In the genomic region with DNA sequence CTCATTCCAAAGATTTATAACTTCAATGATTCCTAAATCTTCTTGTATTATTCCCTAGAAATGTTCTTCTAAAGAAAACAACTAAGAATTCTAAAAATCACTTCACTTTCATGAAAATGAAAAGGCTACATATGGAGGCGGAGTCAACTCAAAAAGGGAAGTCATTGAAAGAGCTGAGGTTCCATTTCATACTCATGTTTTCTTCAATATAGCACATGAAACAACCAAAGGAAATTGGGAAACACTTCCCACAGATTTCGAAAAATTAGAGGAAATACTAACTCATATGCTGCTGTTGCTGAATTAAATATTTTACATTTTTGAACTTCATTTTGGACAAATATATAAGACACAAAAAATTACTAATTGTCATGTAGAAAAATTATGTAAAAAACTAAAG, we compare ENCODE assay signal across 15 cellular contexts. TPM values are rescaled to one million over a fixed set of nuclear protein-coding genes. Genes with fewer than 3 reads are reported as not detected.
DNase-seq lines count a peak whose midpoint lies in the region; ATAC-seq and TF ChIP-seq lines count a peak whose summit lies in the region.
"Had no signal": no experiment of that assay in that cellular context is flagged by ENCODE, and none has a peak within 500 bp of the region (broad histone marks: within the 10 kb centered on the region; RNA-seq: fewer than 3 reads in every experiment).

CD163 (minus strand) TSS at position 92 of the 400 bp plus-strand sequence; CDS start at position 5, 87 bp downstream.

- DNase-seq in NOMO-1 treated with dmso at 0.1 percent for 144 hours (lab: John Stamatoyannopoulos, UW; ENCODE audit: unreplicated experiment) (peak; percentile 32), upper lobe of left lung (no peak), H7 (no peak), BE2C (no peak), amygdala (lab: John Stamatoyannopoulos, UW) (no peak)
- DNase-seq: activated CD4-positive, alpha-beta T cell treated with anti-CD3 and anti-CD28 coated beads, Interleukin-2, amount 50 U/mL, for 1 hour; CD4-positive, alpha-beta memory T cell; T-helper 1 cell had no signal

- TF ChIP-seq POLR2A in gastroesophageal sphincter (IDR thresholded peaks at IDR 0.05) (no peak), upper lobe of left lung (IDR thresholded peaks at IDR 0.05) (peak in 1 of 4 donors; percentile 54)

- no peaks in the 10 kb centered on the region for H3K4me1 ChIP-seq in gastroesophageal sphincter
- no peaks in the 10 kb centered on the region for H3K4me1 ChIP-seq in muscle layer of duodenum (ENCODE audit: control insufficient read depth in 1 of 2, insufficient read depth in 2 of 2, low read length in 2 of 2)
- H3K4me1 ChIP-seq in upper lobe of left lung = no peaks in the 10 kb centered on the region
- H3K4me1 ChIP-seq in BE2C = no peaks in the 10 kb centered on the region

- H3K4me3 ChIP-seq in gastroesophageal sphincter (peak within 1 kb of the TSS; percentile 12 to 28), muscle layer of duodenum (ENCODE audit: low read depth in 1 of 2, low read length in 2 of 2) (peak within 1 kb of the TSS in 1 of 2 donors; percentile 34), upper lobe of left lung (peak within 1 kb of the TSS in 3 of 4 donors; percentile 19 to 39 (median 22)), H7 (ENCODE audit: insufficient read depth, low read depth, low read length) (no peak within 1 kb of the TSS), BE2C (ENCODE audit: low read depth, low read length) (no peak within 1 kb of the TSS)
- H3K4me3 ChIP-seq: cardiac muscle cell had no signal

- no peak for TF ChIP-seq CTCF in gastroesophageal sphincter (IDR thresholded peaks at IDR 0.05)
- no peak for TF ChIP-seq CTCF in upper lobe of left lung (IDR thresholded peaks at IDR 0.05)
- no peak for TF ChIP-seq CTCF in BE2C (IDR thresholded peaks at IDR 0.05; ENCODE audit: low read depth, low read length)

- 62 to 73% methylated on average over 2 of the region's 2 CpGs for WGBS in gastroesophageal sphincter (ENCODE audit: low coverage in 1 of 2), 2 donors
- 46 to 59% methylated on average over 2 of the region's 2 CpGs for WGBS in upper lobe of left lung, 2 donors

- H3K9me3 ChIP-seq in gastroesophageal sphincter (no peaks in the 10 kb centered on the region), muscle layer of duodenum (ENCODE audit: control insufficient read depth in 1 of 2, low read length in 2 of 2) (no peaks in the 10 kb centered on the region), upper lobe of left lung (no peaks in the 10 kb centered on the region), BE2C (no peaks in the 10 kb centered on the region)

- ATAC-seq in gastroesophageal sphincter (peak; percentile 25), upper lobe of left lung (ENCODE audit: low FRiP score in 2 of 2) (peak in 1 of 2 donors; percentile 78), GM19455 (IDR thresholded peaks at IDR 0.05; ENCODE audit: unreplicated experiment) (no peak)
- ATAC-seq: esophagus mucosa; natural killer cell treated with Interleukin-12 subunit alpha and Interleukin-12 subunit beta and Interleukin-15 and Interleukin-18, amount 100 ng/mL, for 72 hours had no signal

- no peaks in the 10 kb centered on the region for H3K36me3 ChIP-seq in gastroesophageal sphincter
- no peaks in the 10 kb centered on the region for H3K36me3 ChIP-seq in muscle layer of duodenum (ENCODE audit: control insufficient read depth in 1 of 2, insufficient read depth in 2 of 2, low read length in 2 of 2)
- H3K36me3 ChIP-seq in upper lobe of left lung = no peaks in the 10 kb centered on the region
- no peaks in the 10 kb centered on the region for H3K36me3 ChIP-seq in H7 (replicated peaks; ENCODE audit: control insufficient read depth, insufficient read depth, low read length)
- H3K36me3 ChIP-seq in BE2C = no peaks in the 10 kb centered on the region
- H3K36me3 ChIP-seq: cardiac muscle cell had no signal

- no peaks in the 10 kb centered on the region for H3K27me3 ChIP-seq in gastroesophageal sphincter
- H3K27me3 ChIP-seq in muscle layer of duodenum (ENCODE audit: low read depth, low read length) = no peaks in the 10 kb centered on the region
- H3K27me3 ChIP-seq in upper lobe of left lung = no peaks in the 10 kb centered on the region
- no peaks in the 10 kb centered on the region for H3K27me3 ChIP-seq in H7 (ENCODE audit: control insufficient read depth, insufficient read depth, low read length)
- peaks cover 9% of the 10 kb centered on the region for H3K27me3 ChIP-seq in BE2C
- H3K27me3 ChIP-seq: cardiac muscle cell had no signal

- TF ChIP-seq EP300 in gastroesophageal sphincter (IDR thresholded peaks at IDR 0.05) (no peak), upper lobe of left lung (IDR thresholded peaks at IDR 0.05) (peak in 1 of 4 donors; percentile 33)

- H3K27ac ChIP-seq in gastroesophageal sphincter (peak within 1 kb of the TSS in 2 of 4 donors; percentile 17 to 31), muscle layer of duodenum (ENCODE audit: low read length) (peak within 1 kb of the TSS; percentile 76), upper lobe of left lung (peak within 1 kb of the TSS; percentile 7 to 73 (median 70))
- H3K27ac ChIP-seq: cardiac muscle cell had no signal

RNA-seq across cellular contexts. Expression of gene CD163, which starts in this region (rescaled TPM):
- total RNA-seq in gastroesophageal sphincter = 100 to 1,000 TPM in 2 of 4 donors, 10 to 100 TPM in 2; 68.5 to 397 (median 218) TPM
- 100 to 1,000 TPM; 267 to 721 (median 394) TPM for total RNA-seq in upper lobe of left lung
- total RNA-seq in H7 (2014; rRNA removed; shearing (Covaris generic)) = 0.14 TPM in 1 of 2 replicates, not detected in the other
- not detected for polyA plus RNA-seq in BE2C (2012; ENCODE audit: insufficient read depth, insufficient read length, low read depth)
- total RNA-seq: activated T-helper 2 cell treated with anti-CD3 and anti-CD28 coated beads, Interferon-gamma antibody, Interleukin-2, Interleukin-4, amounts not matched to agents 10 μg/mL and 5 μg/mL and 100 μg/mL, durations not matched to agents 14 hours and 24 hours and 36 hours; natural killer cell treated with Interleukin-12 subunit alpha and Interleukin-12 subunit beta and Interleukin-15 and Interleukin-18, amount 100 ng/mL, for 72 hours had no signal
- polyA plus RNA-seq: cardiac muscle cell; CD4-positive, alpha-beta memory T cell had no signal

Comparison
In these comparisons a context has a peak if more than half of its experiments do, and no peak if none do; other contexts are left out.
1. RNA of gene CD163 (total RNA-seq): 267 to 721 TPM in upper lobe of left lung and 68.5 to 397 TPM in gastroesophageal sphincter; 0.14 TPM in H7; every median in the first group is over 10 times any median in the second.
2. H3K4me3 ChIP-seq: peak in gastroesophageal sphincter (2 of 2) and upper lobe of left lung (3 of 4); none in H7 (single experiment) and BE2C (single experiment).